In genomic region chr6:16770701-16771569, GRCh38 we compare ENCODE assay signal across 8 cellular contexts. TPM values are rescaled to one million over a fixed set of nuclear protein-coding genes. Genes with fewer than 3 reads are reported as not detected.
DNase-seq lines count a peak whose midpoint lies in the region; ATAC-seq and TF ChIP-seq lines count a peak whose summit lies in the region.

No MANE protein-coding gene starts in this region.

- peaks cover 9% of the 10 kb centered on the region for H3K4me1 Mint-ChIP-seq in endothelial cell (ENCODE audit: unreplicated experiment)
- peaks cover 20 to 58% (median 52%) of the 10 kb centered on the region in 4 donors for H3K4me1 Mint-ChIP-seq in naive thymus-derived CD8-positive, alpha-beta T cell
- peaks cover 17 to 39% of the 10 kb centered on the region in 2 donors for H3K4me1 Mint-ChIP-seq in stimulated activated naive B cell treated with anti-CD40 and anti-IgM and Interleukin-4, amounts not matched to agents 10 μg/mL and 1 μg/mL and 100 μg/mL, for 72 hours

- no peaks in the 10 kb centered on the region for H3K27me3 Mint-ChIP-seq in endothelial cell (ENCODE audit: unreplicated experiment)
- peaks cover 0 to 2% (median 0%) of the 10 kb centered on the region in 5 donors for H3K27me3 Mint-ChIP-seq in naive thymus-derived CD8-positive, alpha-beta T cell
- H3K27me3 Mint-ChIP-seq in stimulated activated naive B cell treated with anti-CD40 and anti-IgM and Interleukin-4, amounts not matched to agents 10 μg/mL and 1 μg/mL and 100 μg/mL, for 72 hours = peaks cover 0 to 4% of the 10 kb centered on the region in 2 donors

- no peak overlapping the region for H3K4me3 Mint-ChIP-seq in endothelial cell (ENCODE audit: unreplicated experiment)
- H3K4me3 Mint-ChIP-seq in naive thymus-derived CD8-positive, alpha-beta T cell = peak overlapping the region in 9 of 10 donors; percentile 9 to 62 (median 38)
- peak overlapping the region in 1 of 2 donors; percentile 55 for H3K4me3 Mint-ChIP-seq in stimulated activated naive B cell treated with anti-CD40 and anti-IgM and Interleukin-4, amounts not matched to agents 10 μg/mL and 1 μg/mL and 100 μg/mL, for 72 hours

- peak; percentile 79 for TF ChIP-seq CTCF in endothelial cell (IDR thresholded peaks at IDR 0.05; ENCODE audit: unreplicated experiment)

- H3K27ac Mint-ChIP-seq in endothelial cell (ENCODE audit: unreplicated experiment) = no peak overlapping the region
- H3K27ac Mint-ChIP-seq in naive thymus-derived CD8-positive, alpha-beta T cell = peak overlapping the region; percentile 18 to 88 (median 70)
- no peak overlapping the region for H3K27ac Mint-ChIP-seq in stimulated activated naive B cell treated with anti-CD40 and anti-IgM and Interleukin-4, amounts not matched to agents 10 μg/mL and 1 μg/mL and 100 μg/mL, for 72 hours

- DNase-seq in AML-193 (lab: John Stamatoyannopoulos, UW) = peak; percentile 82 to 85
- DNase-seq in NOMO-1 treated with DMSO at 0.1 percent for 48 hours (lab: John Stamatoyannopoulos, UW; ENCODE audit: unreplicated experiment) = peak; percentile 66
- peak; percentile 59 to 64 for DNase-seq in activated CD8-positive, alpha-beta memory T cell treated with anti-CD3 and anti-CD28 coated beads for 4 hours (ENCODE audit: low read depth in 2 of 2)
- peak; percentile 79 for DNase-seq in endothelial cell (ENCODE audit: low spot score)
- peak; percentile 63 to 85 (median 76) for DNase-seq in naive thymus-derived CD8-positive, alpha-beta T cell
- DNase-seq in stimulated activated naive B cell treated with anti-CD40 and anti-IgM and Interleukin-4, amounts not matched to agents 10 μg/mL and 1 μg/mL and 100 μg/mL, for 72 hours = peak; percentile 66

- H3K36me3 Mint-ChIP-seq in endothelial cell (ENCODE audit: low read depth, unreplicated experiment) = no peaks in the 10 kb centered on the region
- H3K36me3 Mint-ChIP-seq in naive thymus-derived CD8-positive, alpha-beta T cell = no peaks in the 10 kb centered on the region
- H3K36me3 Mint-ChIP-seq in stimulated activated naive B cell treated with anti-CD40 and anti-IgM and Interleukin-4, amounts not matched to agents 10 μg/mL and 1 μg/mL and 100 μg/mL, for 72 hours = peaks cover 9 to 10% of the 10 kb centered on the region in 2 donors

- no peaks in the 10 kb centered on the region for H3K9me3 Mint-ChIP-seq in endothelial cell (ENCODE audit: unreplicated experiment)
- no peaks in the 10 kb centered on the region for H3K9me3 Mint-ChIP-seq in naive thymus-derived CD8-positive, alpha-beta T cell
- H3K9me3 Mint-ChIP-seq in stimulated activated naive B cell treated with anti-CD40 and anti-IgM and Interleukin-4, amounts not matched to agents 10 μg/mL and 1 μg/mL and 100 μg/mL, for 72 hours = no peaks in the 10 kb centered on the region

- ATAC-seq in GM19023 (IDR thresholded peaks at IDR 0.05; ENCODE audit: unreplicated experiment) (peak; percentile 88), HG03280 (IDR thresholded peaks at IDR 0.05; ENCODE audit: unreplicated experiment) (peak; percentile 90)
- peak; percentile 79 to 86 for ATAC-seq in naive thymus-derived CD8-positive, alpha-beta T cell
- ATAC-seq in stimulated activated naive B cell treated with anti-CD40 and anti-IgM and Interleukin-4, amounts not matched to agents 10 μg/mL and 1 μg/mL and 100 μg/mL, for 72 hours (replicated peaks) = peak; percentile 85 to 87

- POLR2A ChIA-PET in naive thymus-derived CD8-positive, alpha-beta T cell (lab: Charles Lee) = interaction anchor here (0.9 to 1.8 kb wide), 2 partner anchors 9 to 12 kb away, joined by 4 to 6 read pairs; partner anchors contain the start of gene ATXN1

RNA-seq across cellular contexts. Expression of gene ATXN1, which starts 9.7 kb away (rescaled TPM):
- 18.7 TPM for total RNA-seq in endothelial cell (ENCODE audit: unreplicated experiment)
- 10 to 100 TPM; 39.8 to 42.3 TPM for total RNA-seq in naive thymus-derived CD8-positive, alpha-beta T cell
- 1 to 10 TPM; 2.7 to 8.2 (median 4.0) TPM for polyA plus RNA-seq in naive thymus-derived CD8-positive, alpha-beta T cell

Comparison
In these comparisons a context has a peak if more than half of its experiments do, and no peak if none do; other contexts are left out.
1. Peak in every context shown above with its lines: DNase-seq and ATAC-seq.
2. H3K27ac Mint-ChIP-seq: peak in naive thymus-derived CD8-positive, alpha-beta T cell (10 of 10); none in endothelial cell (single experiment) and stimulated activated naive B cell treated with anti-CD40 and anti-IgM and Interleukin-4, amounts not matched to agents 10 μg/mL and 1 μg/mL and 100 μg/mL, for 72 hours (single experiment).